ENCODE assay signal across 8 cellular contexts in the genomic region with DNA sequence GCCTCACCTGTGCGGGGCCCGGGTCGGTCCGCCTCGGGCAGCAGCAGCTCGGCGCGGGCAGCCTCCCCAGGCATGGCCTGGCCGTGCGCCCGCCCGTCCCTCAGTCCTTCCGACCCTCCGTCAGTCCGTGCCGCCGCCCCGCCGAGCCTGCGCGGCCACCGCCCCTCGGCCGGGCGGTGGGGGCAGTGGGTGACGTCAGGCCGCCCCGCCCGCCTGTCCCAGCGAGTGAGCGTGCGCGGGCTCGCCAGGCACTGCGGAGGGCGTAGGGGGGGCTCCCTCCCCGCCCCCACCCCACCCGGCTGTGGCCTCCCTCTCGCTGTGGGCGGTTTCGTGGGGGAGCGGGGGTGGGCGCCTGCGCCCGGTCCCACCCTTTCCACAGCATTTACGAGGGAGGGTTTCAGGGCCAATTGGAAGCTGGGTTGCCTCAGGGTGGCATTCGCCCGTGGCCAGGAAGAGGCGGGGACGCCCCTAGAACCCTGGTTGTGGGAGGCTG. TPM values are rescaled to one million over a fixed set of nuclear protein-coding genes. Genes with fewer than 3 reads are reported as not detected.
DNase-seq lines count a peak whose midpoint lies in the region; ATAC-seq and TF ChIP-seq lines count a peak whose summit lies in the region.

TSS of gene NACAD (minus strand) at position 149 of the 493 bp plus-strand sequence. CDS start at position 74, 75 bp downstream.

- peaks cover 4% of the 10 kb centered on the region; the same call in 1 of the 2 replicates for H3K9me3 ChIP-seq in OCI-LY1 (ENCODE audit: low read length)

- DNase-seq in coronary artery (ENCODE audit: low spot score) (no peak), left lobe of liver (ENCODE audit: low spot score) (no peak), MV-4-11 (lab: John Stamatoyannopoulos, UW) (no peak), cortex of kidney (lab: John Stamatoyannopoulos, UW) (no peak)
- peak; percentile 33 for DNase-seq in stimulated activated naive CD8-positive, alpha-beta T cell treated with anti-CD3 and anti-CD28 coated beads, Interleukin-15, Interleukin-2, amounts not matched to agents 100 U/mL and 50 U/mL, for 24 hours
- no peak for DNase-seq in stimulated activated CD4-positive, alpha-beta T cell treated with anti-CD3 and anti-CD28 coated beads, Interleukin-1b, Interleukin-23, amount 100 ng/mL, for 48 hours

- no peaks in the 10 kb centered on the region for H3K79me2 ChIP-seq in OCI-LY1 (ENCODE audit: insufficient read depth, low read length)

- no peak within 1 kb of the TSS for H3K9ac ChIP-seq in OCI-LY1 (ENCODE audit: low read length)

- no peaks in the 10 kb centered on the region for H3F3A ChIP-seq in OCI-LY1 (ENCODE audit: insufficient read depth, low read length)

- peak within 1 kb of the TSS; percentile 47 for H3K4me2 ChIP-seq in OCI-LY1 (ENCODE audit: low read length)

- H3K27me3 ChIP-seq in OCI-LY1 (ENCODE audit: insufficient read depth, low read length): peaks cover 8% of the 10 kb centered on the region

- no peak within 1 kb of the TSS for H2AFZ ChIP-seq in OCI-LY1 (ENCODE audit: low read length)

- H3K4me3 ChIP-seq in GM08714 (ENCODE audit: low read length) (peak within 1 kb of the TSS; percentile 37; the same call in 1 of the 2 replicates), OCI-LY1 (ENCODE audit: low read depth, low read length, poor library complexity, severe bottlenecking) (peak within 1 kb of the TSS; percentile 44), coronary artery (peak within 1 kb of the TSS; percentile 80)

- peak; percentile 36 for ATAC-seq in left lobe of liver
- ATAC-seq in stimulated activated naive CD8-positive, alpha-beta T cell treated with anti-CD3 and anti-CD28 coated beads, Interleukin-15, Interleukin-2, amounts not matched to agents 100 U/mL and 50 U/mL, for 24 hours: peak; percentile 37

- no peaks in the 10 kb centered on the region for H3K36me3 ChIP-seq in OCI-LY1 (ENCODE audit: insufficient read depth, low read length)

- H4K20me1 ChIP-seq in OCI-LY1 (ENCODE audit: insufficient read depth, low read length): no peaks in the 10 kb centered on the region

- H3K4me1 ChIP-seq in OCI-LY1 (ENCODE audit: insufficient read depth, low read length, severe bottlenecking): peaks cover 5% of the 10 kb centered on the region

- no peaks in the 10 kb centered on the region for H3K9me2 ChIP-seq in OCI-LY1 (ENCODE audit: low read depth, low read length)

- no peak for TF ChIP-seq CTCF in OCI-LY1 (IDR thresholded peaks at IDR 0.05; ENCODE audit: low read length)
- no peak for TF ChIP-seq CTCF in coronary artery (IDR thresholded peaks at IDR 0.05)

- no peak within 1 kb of the TSS for H3K27ac ChIP-seq in OCI-LY1 (ENCODE audit: low read depth, low read length, poor library complexity, severe bottlenecking)
- peak within 1 kb of the TSS; percentile 88 to 92 for H3K27ac ChIP-seq in coronary artery

RNA-seq across cellular contexts. Expression of gene NACAD, which starts in this region (rescaled TPM):
- 0.05 TPM for total RNA-seq in left lobe of liver

Comparison
In these comparisons a context has a peak if more than half of its experiments do, and no peak if none do; other contexts are left out.
1. Peak in ATAC-seq in left lobe of liver; RNA of the gene not detected or under 1 TPM.